ENCODE assay signal across 8 cellular contexts in genomic region chr9:128068656-128069221, GRCh38. TPM values are rescaled to one million over a fixed set of nuclear protein-coding genes. Genes with fewer than 3 reads are reported as not detected.
DNase-seq lines count a peak whose midpoint lies in the region; ATAC-seq and TF ChIP-seq lines count a peak whose summit lies in the region.

No MANE protein-coding gene starts in this region.

- ATAC-seq in right lobe of liver = no peak
- no peak for ATAC-seq in GM21515 (IDR thresholded peaks at IDR 0.05; ENCODE audit: unreplicated experiment)

- no peaks in the 10 kb centered on the region for H3K36me3 ChIP-seq in BJ (ENCODE audit: control insufficient read depth, insufficient read depth, low read length)
- no peaks in the 10 kb centered on the region for H3K36me3 ChIP-seq in adrenal gland (replicated peaks in 1 of 2)
- no peaks in the 10 kb centered on the region for H3K36me3 ChIP-seq in right lobe of liver

- H3K4me3 ChIP-seq in BJ (ENCODE audit: low read depth, low read length) = peak overlapping the region; percentile 76
- peak overlapping the region; percentile 92 for H3K4me3 ChIP-seq in HFF-Myc (replicated peaks; ENCODE audit: low read depth, low read length)
- H3K4me3 ChIP-seq in adrenal gland = peak overlapping the region; percentile 62 to 81 (median 73)
- peak overlapping the region; percentile 86 to 96 (median 88) for H3K4me3 ChIP-seq in right lobe of liver

- H3K27me3 Mint-ChIP-seq in type B pancreatic cell = no peaks in the 10 kb centered on the region

- peaks cover 8% of the 10 kb centered on the region for H3K36me3 Mint-ChIP-seq in type B pancreatic cell

- CTCF ChIA-PET in BJ (lab: Yijun Ruan, JAX) = interaction anchor here (0.9 to 2.9 kb wide), 3 partner anchors 26 to 334 kb away, joined by 3 to 11 read pairs (median 3); partner anchors contain the start of gene TOR2A

- 2 to 3% (median 2%) methylated on average over 12 to 17 of the region's 17 CpGs for WGBS in adrenal gland, 4 donors
- under 1% methylated on average over 11 of the region's 17 CpGs for WGBS in right lobe of liver (ENCODE audit: insufficient coverage, low coverage, low lambda C conversion rate, missing lambda C conversion rate)

- H3K27me3 ChIP-seq in BJ (ENCODE audit: control insufficient read depth, insufficient read depth, low read length) (no peaks in the 10 kb centered on the region), adrenal gland (no peaks in the 10 kb centered on the region), right lobe of liver (no peaks in the 10 kb centered on the region)

- DNase-seq in BJ (ENCODE audit: low read depth) (no peak), HFF-Myc (ENCODE audit: extremely low read depth, low read depth) (no peak), adrenal gland (peak in 2 of 7 donors; percentile 49 to 73), right lobe of liver (no peak), type B pancreatic cell (ENCODE audit: extremely low spot score, unreplicated experiment) (no peak), cortex of kidney (lab: John Stamatoyannopoulos, UW) (no peak), NOMO-1 treated with dmso at 0.1 percent for 144 hours (lab: John Stamatoyannopoulos, UW; ENCODE audit: unreplicated experiment) (no peak)

- intact Hi-C loops in adrenal gland (cut with DNase I) (no loop called here), right lobe of liver (cut with DNase I) (no loop called here)

- peaks cover 44% of the 10 kb centered on the region for H3K4me1 Mint-ChIP-seq in type B pancreatic cell (ENCODE audit: unreplicated experiment)

- H3K27ac Mint-ChIP-seq in type B pancreatic cell = peak overlapping the region; percentile 85

- POLR2A ChIA-PET in BJ (lab: Charles Lee) = interaction anchor here (1.0 kb wide), 1 partner anchor 150 kb away, joined by 3 read pairs; no protein-coding TSS in a partner anchor

- TF ChIP-seq CTCF in BJ (IDR thresholded peaks at IDR 0.05; ENCODE audit: insufficient read depth, low read depth, low read length) (no peak), HFF-Myc (IDR thresholded peaks at IDR 0.05; ENCODE audit: low read depth, low read length, missing control alignments) (no peak), adrenal gland (IDR thresholded peaks at IDR 0.05) (no peak), right lobe of liver (IDR thresholded peaks at IDR 0.05) (no peak), type B pancreatic cell (conservative IDR thresholded peaks at IDR 0.05) (no peak)

- no peak for TF ChIP-seq POLR2A in adrenal gland (IDR thresholded peaks at IDR 0.05)
- no peak for TF ChIP-seq POLR2A in right lobe of liver (IDR thresholded peaks at IDR 0.05)

- H3K4me1 ChIP-seq in adrenal gland (replicated peaks in 1 of 2) (peaks cover 40 to 69% of the 10 kb centered on the region in 2 donors), right lobe of liver (peaks cover 0 to 51% (median 27%) of the 10 kb centered on the region in 4 donors)

- H3K9me3 ChIP-seq in adrenal gland (replicated peaks in 1 of 3) = no peaks in the 10 kb centered on the region
- H3K9me3 ChIP-seq in right lobe of liver = no peaks in the 10 kb centered on the region

- H3K4me3 Mint-ChIP-seq in type B pancreatic cell = peak overlapping the region; percentile 92

- no peaks in the 10 kb centered on the region for H3K9me3 Mint-ChIP-seq in type B pancreatic cell

- peak overlapping the region; percentile 48 to 97 (median 88) for H3K27ac ChIP-seq in adrenal gland
- peak overlapping the region; percentile 81 to 93 (median 82) for H3K27ac ChIP-seq in right lobe of liver

RNA-seq across cellular contexts. Expression of gene SLC25A25, which starts 0.7 kb away (rescaled TPM):
- polyA plus RNA-seq in BJ (2011; rRNA removed) (10.2 and 12.9 TPM in 2 replicates), adrenal gland (10 to 100 TPM; 13.6 to 14.1 (median 13.9) TPM)
- polyA minus RNA-seq in BJ (2011; rRNA and poly(A)+ RNA removed) = 12.9 and 21.2 TPM in 2 replicates
- total RNA-seq in adrenal gland (10 to 100 TPM; 11.4 to 60.6 (median 25.5) TPM), right lobe of liver (10 to 100 TPM; 21.2 to 81.5 (median 53.3) TPM), type B pancreatic cell (ENCODE audit: low replicate concordance) (19.1 and 39.0 TPM in 2 replicates)

RNA-seq across cellular contexts. Expression of gene NAIF1, which starts 1.6 kb away (rescaled TPM):
- polyA plus RNA-seq in BJ (2011; rRNA removed) = 8.2 and 10.6 TPM in 2 replicates
- polyA minus RNA-seq in BJ (2011; rRNA and poly(A)+ RNA removed) = 5.4 and 8.1 TPM in 2 replicates
- 10 to 100 TPM in 6 of 8 donors, 1 to 10 TPM in 2; 8.0 to 20.7 (median 12.2) TPM for total RNA-seq in adrenal gland
- polyA plus RNA-seq in adrenal gland = 10 to 100 TPM in 2 of 3 donors, 1 to 10 TPM in 1; 6.6 to 12.8 (median 10.8) TPM
- total RNA-seq in right lobe of liver = 1 to 10 TPM; 3.9 to 6.8 (median 5.7) TPM
- total RNA-seq in type B pancreatic cell (ENCODE audit: low replicate concordance) = 6.7 and 10.3 TPM in 2 replicates

RNA-seq across cellular contexts. Expression of gene PTGES2, which starts 58.8 kb away (rescaled TPM):
- polyA plus RNA-seq in BJ (2011; rRNA removed) = 59.7 and 91.9 TPM in 2 replicates
- polyA minus RNA-seq in BJ (2011; rRNA and poly(A)+ RNA removed) = 35.4 and 59.8 TPM in 2 replicates
- 100 to 1,000 TPM in 4 of 8 donors, 10 to 100 TPM in 4; 82.5 to 147 (median 101) TPM for total RNA-seq in adrenal gland
- 100 to 1,000 TPM in 2 of 3 donors, 10 to 100 TPM in 1; 69.5 to 104 (median 101) TPM for polyA plus RNA-seq in adrenal gland
- 10 to 100 TPM; 27.2 to 67.2 (median 30.5) TPM for total RNA-seq in right lobe of liver
- total RNA-seq in type B pancreatic cell (ENCODE audit: low replicate concordance) = 67.2 and 85.0 TPM in 2 replicates
